Comparison of ENCODE assay signal across 8 cellular contexts in genomic region chr16:73262931-73263330, GRCh38.
"Had no signal": no experiment of that assay in that cellular context is flagged by ENCODE, and none has a peak within 500 bp of the region (broad histone marks: within the 10 kb centered on the region; RNA-seq: fewer than 3 reads in every experiment).

No MANE protein-coding gene starts in this region.

- FAIRE-seq: G401.6, GM12878, GM12891, GM12892, GM18507, GM19239 had no signal

- DNase-seq: GDM1, GF-D8 had no signal

- H3K4me3 ChIP-seq: GM12878 had no signal

- ATAC-seq: GM12878 had no signal
